In genomic region chr5:138542956-138543729, GRCh38 we compare ENCODE assay signal across 8 cellular contexts. TPM values are rescaled to one million over a fixed set of nuclear protein-coding genes. Genes with fewer than 3 reads are reported as not detected.
DNase-seq lines count a peak whose midpoint lies in the region; ATAC-seq, FAIRE-seq and TF ChIP-seq lines count a peak whose summit lies in the region.

ETF1 (minus strand) TSS chr5:138543236; CDS start chr5:138542918, 318 bp downstream.

- H4K20me1 ChIP-seq in astrocyte (ENCODE audit: insufficient read depth, low read length): peaks cover 60% of the 10 kb centered on the region

- no peak for FAIRE-seq in astrocyte (lab: Jason Lieb, UNC)

- intact Hi-C loops in right cardiac atrium (cut with DNase I): loop anchor here in 1 of 4 donors (10.0 kb wide), 1 partner anchor 78 kb away; the partner anchor contains the start of gene EGR1
- intact Hi-C loops in vagina (cut with DNase I): loop anchor here (1.0 to 5.0 kb wide), 2 partner anchors 32 to 86 kb away; partner anchors contain the start of gene HSPA9

- peaks cover 97% of the 10 kb centered on the region for H3K79me2 ChIP-seq in astrocyte (ENCODE audit: insufficient read depth, low read length)

- H3K27ac Mint-ChIP-seq in astrocyte (ENCODE audit: unreplicated experiment): peak within 1 kb of the TSS; percentile 100

- H3K4me3 Mint-ChIP-seq in astrocyte (ENCODE audit: unreplicated experiment): peak within 1 kb of the TSS; percentile 100

- TF ChIP-seq POLR2A in GM18505 (IDR thresholded peaks at IDR 0.05; ENCODE audit: borderline replicate concordance, extremely low read depth, insufficient read depth, insufficient read length) (peak; percentile 72), vagina (IDR thresholded peaks at IDR 0.05) (peak; percentile 40 to 99)

- TF ChIP-seq CTCF in astrocyte (IDR thresholded peaks at IDR 0.05; ENCODE audit: insufficient read depth, low read depth, low read length) (no peak), vagina (IDR thresholded peaks at IDR 0.05) (no peak)

- DNase-seq in NCI-H2029 (lab: John Stamatoyannopoulos, UW): peak; percentile 99
- DNase-seq in T-helper 22 cell (ENCODE audit: low read depth): peak; percentile 100
- DNase-seq in astrocyte (ENCODE audit: low read depth): peak; percentile 98
- peak; percentile 100 for DNase-seq in right cardiac atrium
- peak; percentile 100 for DNase-seq in putamen (ENCODE audit: low spot score)
- peak; percentile 99 to 100 for DNase-seq in vagina (ENCODE audit: extremely low spot score in 2 of 2)

- no peaks in the 10 kb centered on the region for H3K9me3 Mint-ChIP-seq in astrocyte (ENCODE audit: unreplicated experiment)

- H3K27me3 Mint-ChIP-seq in astrocyte (ENCODE audit: low read depth, unreplicated experiment): no peaks in the 10 kb centered on the region

- H3K36me3 ChIP-seq in astrocyte (ENCODE audit: insufficient read depth, low read length) (no peaks in the 10 kb centered on the region), vagina (no peaks in the 10 kb centered on the region)

- no peaks in the 10 kb centered on the region for H3K27me3 ChIP-seq in astrocyte (ENCODE audit: insufficient read depth, low read length)
- H3K27me3 ChIP-seq in right cardiac atrium (ENCODE audit: control insufficient read depth, insufficient read depth): no peaks in the 10 kb centered on the region
- no peaks in the 10 kb centered on the region for H3K27me3 ChIP-seq in vagina

- H3K4me3 ChIP-seq in astrocyte (ENCODE audit: insufficient read depth, low read depth, low read length) (peak within 1 kb of the TSS; percentile 91), right cardiac atrium (ENCODE audit: low read length) (peak within 1 kb of the TSS; percentile 97), vagina (peak within 1 kb of the TSS; percentile 80 to 91)

- H2AFZ ChIP-seq in astrocyte (ENCODE audit: low read depth, low read length): peak within 1 kb of the TSS; percentile 85

- peak within 1 kb of the TSS; percentile 100 for H3K27ac ChIP-seq in astrocyte (ENCODE audit: low read depth, low read length)
- peak within 1 kb of the TSS; percentile 99 for H3K27ac ChIP-seq in right cardiac atrium (ENCODE audit: low read length)
- peak within 1 kb of the TSS; percentile 94 for H3K27ac ChIP-seq in vagina

- peaks cover 45% of the 10 kb centered on the region for H3K4me1 Mint-ChIP-seq in astrocyte (ENCODE audit: low read depth, unreplicated experiment)

- peaks cover 1% of the 10 kb centered on the region for H3K36me3 Mint-ChIP-seq in astrocyte (ENCODE audit: low read depth, unreplicated experiment)

- ATAC-seq in GM18505 (IDR thresholded peaks at IDR 0.05; ENCODE audit: unreplicated experiment): peak; percentile 92
- peak; percentile 87 for ATAC-seq in HG02973 (IDR thresholded peaks at IDR 0.05; ENCODE audit: unreplicated experiment)
- peak; percentile 95 to 97 for ATAC-seq in right cardiac atrium

- H3K9ac ChIP-seq in astrocyte (ENCODE audit: low read length): peak within 1 kb of the TSS; percentile 99

- H3K4me1 ChIP-seq in astrocyte (ENCODE audit: insufficient read depth, low read length) (peaks cover 22% of the 10 kb centered on the region), right cardiac atrium (ENCODE audit: control insufficient read depth, insufficient read depth, low read length) (peaks cover 3% of the 10 kb centered on the region), vagina (peaks cover 72% of the 10 kb centered on the region)

- WGBS in right cardiac atrium: under 1% methylated on average over 70 of the region's 70 CpGs

- H3K9me3 ChIP-seq in astrocyte (ENCODE audit: insufficient read depth, low read depth, low read length): no peaks in the 10 kb centered on the region
- H3K9me3 ChIP-seq in right cardiac atrium (ENCODE audit: control insufficient read depth, low read length): no peaks in the 10 kb centered on the region
- no peaks in the 10 kb centered on the region for H3K9me3 ChIP-seq in vagina

- peak within 1 kb of the TSS; percentile 98 for H3K4me2 ChIP-seq in astrocyte (ENCODE audit: low read length)

RNA-seq across cellular contexts. Expression of gene ETF1, which starts in this region (rescaled TPM):
- total RNA-seq in astrocyte (139 and 153 TPM in 2 replicates), right cardiac atrium (100 to 1,000 TPM in 1 of 4 donors, 10 to 100 TPM in 3; 77.6 to 114 (median 78.6) TPM), vagina (60.6 TPM)
- polyA plus RNA-seq in right cardiac atrium: 35.2 TPM

Comparison
In these comparisons a context has a peak if more than half of its experiments do, and no peak if none do; other contexts are left out.
1. Peak in every context shown above with its lines: DNase-seq, ATAC-seq, H3K4me3 ChIP-seq and H3K27ac ChIP-seq.